In genomic region chr5:175714686-175715085, GRCh38 we compare ENCODE assay signal across 17 cellular contexts. TPM values are rescaled to one million over a fixed set of nuclear protein-coding genes. Genes with fewer than 3 reads are reported as not detected.
"Had no signal": no experiment of that assay in that cellular context is flagged by ENCODE, and none has a peak within 500 bp of the region (broad histone marks: within the 10 kb centered on the region; RNA-seq: fewer than 3 reads in every experiment).

No MANE protein-coding gene starts in this region.

- H3K4me1 ChIP-seq: psoas muscle, uterus had no signal

- H3K27ac Mint-ChIP-seq: naive thymus-derived CD4-positive, alpha-beta T cell had no signal

- H3K36me3 ChIP-seq: right lobe of liver, tibial artery, uterus had no signal

- H3K27ac ChIP-seq: coronary artery, neutrophil, psoas muscle, right lobe of liver, skin epidermis, tibial artery, uterus had no signal

- H3K4me3 ChIP-seq: coronary artery, psoas muscle, right lobe of liver, skin epidermis, tibial artery, uterus had no signal

- DNase-seq: effector CD4-positive, alpha-beta T cell; islet precursor cell; mammary epithelial cell; naive thymus-derived CD4-positive, alpha-beta T cell; psoas muscle; retina; stimulated activated CD4-positive, alpha-beta T cell treated with anti-CD3 and anti-CD28 coated beads, Interleukin-12 subunit alpha, Interleukin-12 subunit beta, amount 100 ng/mL, for 4 hours; stimulated activated naive CD8-positive, alpha-beta T cell treated with anti-CD3 and anti-CD28 coated beads, Interleukin-15, Interleukin-2, amounts not matched to agents 100 U/mL and 50 U/mL, for 24 hours; uterus had no signal

- H3K4me3 Mint-ChIP-seq: naive thymus-derived CD4-positive, alpha-beta T cell had no signal

- ATAC-seq: left lobe of liver; naive thymus-derived CD4-positive, alpha-beta T cell; psoas muscle; right lobe of liver; stimulated activated naive CD8-positive, alpha-beta T cell treated with anti-CD3 and anti-CD28 coated beads, Interleukin-15, Interleukin-2, amounts not matched to agents 100 U/mL and 50 U/mL, for 24 hours had no signal

- H3K9me3 ChIP-seq: neutrophil, psoas muscle, right lobe of liver, uterus had no signal

- H3K27me3 ChIP-seq: neutrophil, right lobe of liver, uterus had no signal

RNA-seq across cellular contexts. Expression of gene HRH2, which starts 56.8 kb away (rescaled TPM):
- total RNA-seq: dermis microvascular lymphatic vessel endothelial cell, fibroblast of lung, mammary epithelial cell had no signal
